ENCODE assay signal across 8 cellular contexts in genomic region chr3:38136272-38136806, GRCh38. TPM values are rescaled to one million over a fixed set of nuclear protein-coding genes. Genes with fewer than 3 reads are reported as not detected.
DNase-seq lines count a peak whose midpoint lies in the region; ATAC-seq, FAIRE-seq and TF ChIP-seq lines count a peak whose summit lies in the region.

No MANE protein-coding gene starts in this region.

- intact Hi-C loops in activated T-helper 2 cell treated with anti-CD3 and anti-CD28 coated beads, Interferon-gamma antibody, Interleukin-2, Interleukin-4, amounts not matched to agents 10 μg/mL and 5 μg/mL and 100 μg/mL, durations not matched to agents 14 hours and 24 hours and 36 hours (cut with micrococcal nuclease): loop anchor here (2.0 to 5.0 kb wide), 5 partner anchors 121 to 1144 kb away; partner anchors contain the start of genes EPM2AIP1, MLH1 and XYLB

- peak overlapping the region; percentile 85 for H3K4me3 Mint-ChIP-seq in activated T-helper 2 cell treated with anti-CD3 and anti-CD28 coated beads, Interferon-gamma antibody, Interleukin-2, Interleukin-4, amounts not matched to agents 10 μg/mL and 5 μg/mL and 100 μg/mL, durations not matched to agents 14 hours and 24 hours and 36 hours (ENCODE audit: low read depth)

- H3K27me3 ChIP-seq in BLaER1 (no peaks in the 10 kb centered on the region), iPS DF 6.9 (ENCODE audit: control insufficient read depth, insufficient read depth, low read length) (no peaks in the 10 kb centered on the region), small intestine (ENCODE audit: control insufficient read depth in 2 of 2, insufficient read depth in 2 of 2, low read length in 2 of 2) (no peaks in the 10 kb centered on the region)

- WGBS in iPS DF 6.9 (ENCODE audit: insufficient coverage, insufficient read length): no CpG with 5 or more reads among the region's 28 CpGs
- WGBS in small intestine, 3 donors: 0 to 1% (median 1%) methylated on average over 28 of the region's 28 CpGs

- H3K27ac ChIP-seq in BLaER1 (peak overlapping the region; percentile 82), iPS DF 6.9 (ENCODE audit: low read length) (no peak overlapping the region), small intestine (ENCODE audit: low read depth in 1 of 2, low read length in 1 of 2) (peak overlapping the region; percentile 83 to 86)

- H3K27ac Mint-ChIP-seq in activated T-helper 2 cell treated with anti-CD3 and anti-CD28 coated beads, Interferon-gamma antibody, Interleukin-2, Interleukin-4, amounts not matched to agents 10 μg/mL and 5 μg/mL and 100 μg/mL, durations not matched to agents 14 hours and 24 hours and 36 hours: peak overlapping the region; percentile 80

- H3K9me3 ChIP-seq in BLaER1 (no peaks in the 10 kb centered on the region), iPS DF 6.9 (ENCODE audit: control insufficient read depth, insufficient read depth, low read length) (no peaks in the 10 kb centered on the region), small intestine (ENCODE audit: control insufficient read depth, low read depth) (no peaks in the 10 kb centered on the region)

- H3K27me3 Mint-ChIP-seq in activated T-helper 2 cell treated with anti-CD3 and anti-CD28 coated beads, Interferon-gamma antibody, Interleukin-2, Interleukin-4, amounts not matched to agents 10 μg/mL and 5 μg/mL and 100 μg/mL, durations not matched to agents 14 hours and 24 hours and 36 hours (ENCODE audit: low read depth): no peaks in the 10 kb centered on the region

- peaks cover 50% of the 10 kb centered on the region for H3K36me3 Mint-ChIP-seq in activated T-helper 2 cell treated with anti-CD3 and anti-CD28 coated beads, Interferon-gamma antibody, Interleukin-2, Interleukin-4, amounts not matched to agents 10 μg/mL and 5 μg/mL and 100 μg/mL, durations not matched to agents 14 hours and 24 hours and 36 hours (ENCODE audit: low read depth)

- DNase-seq in HFF-Myc (ENCODE audit: extremely low read depth, low read depth) (no peak), iPS DF 6.9 (ENCODE audit: low read depth, low spot score) (no peak), small intestine (no peak), NCI-H128 (lab: John Stamatoyannopoulos, UW; ENCODE audit: unreplicated experiment) (no peak)
- no peak for DNase-seq in activated T-helper 2 cell treated with anti-CD3 and anti-CD28 coated beads, Interferon-gamma antibody, Interleukin-2, Interleukin-4, amounts not matched to agents 10 μg/mL and 5 μg/mL and 100 μg/mL, durations not matched to agents 14 hours and 24 hours and 36 hours (ENCODE audit: low spot score)

- peak overlapping the region; percentile 95 for H3K4me3 ChIP-seq in BLaER1
- H3K4me3 ChIP-seq in HFF-Myc (replicated peaks; ENCODE audit: low read depth, low read length): peak overlapping the region; percentile 80
- H3K4me3 ChIP-seq in iPS DF 6.9 (ENCODE audit: low read length): peak overlapping the region; percentile 99
- H3K4me3 ChIP-seq in small intestine (ENCODE audit: low read depth in 1 of 2, low read length in 2 of 2): peak overlapping the region; percentile 84 to 85

- H4K20me1 ChIP-seq in BLaER1: peaks cover 75% of the 10 kb centered on the region

- H3K9me3 Mint-ChIP-seq in activated T-helper 2 cell treated with anti-CD3 and anti-CD28 coated beads, Interferon-gamma antibody, Interleukin-2, Interleukin-4, amounts not matched to agents 10 μg/mL and 5 μg/mL and 100 μg/mL, durations not matched to agents 14 hours and 24 hours and 36 hours: no peaks in the 10 kb centered on the region

- peak overlapping the region; percentile 91 for H3K9ac ChIP-seq in BLaER1

- no peak for ATAC-seq in HG03095 (IDR thresholded peaks at IDR 0.05; ENCODE audit: unreplicated experiment)
- ATAC-seq in HG03354 (IDR thresholded peaks at IDR 0.05; ENCODE audit: poor library complexity, severe bottlenecking, unreplicated experiment): no peak

- FAIRE-seq in small intestine (lab: Jason Lieb, UNC): no peak

- H3K4me1 Mint-ChIP-seq in activated T-helper 2 cell treated with anti-CD3 and anti-CD28 coated beads, Interferon-gamma antibody, Interleukin-2, Interleukin-4, amounts not matched to agents 10 μg/mL and 5 μg/mL and 100 μg/mL, durations not matched to agents 14 hours and 24 hours and 36 hours (ENCODE audit: low read depth): peaks cover 52% of the 10 kb centered on the region

- peak overlapping the region; percentile 97 for H3K4me2 ChIP-seq in BLaER1

- H3K4me1 ChIP-seq in BLaER1 (peaks cover 54% of the 10 kb centered on the region), iPS DF 6.9 (ENCODE audit: control insufficient read depth, insufficient read depth, low read length) (peaks cover 4% of the 10 kb centered on the region; the same call in 1 of the 2 replicates), small intestine (ENCODE audit: control insufficient read depth in 2 of 2, insufficient read depth in 1 of 2, low read depth in 1 of 2, low read length in 1 of 2) (peaks cover 6 to 16% of the 10 kb centered on the region in 2 donors)

- no peak for TF ChIP-seq CTCF in HFF-Myc (IDR thresholded peaks at IDR 0.05; ENCODE audit: low read depth, low read length, missing control alignments)

- H3K36me3 ChIP-seq in BLaER1 (peaks cover 50% of the 10 kb centered on the region), iPS DF 6.9 (ENCODE audit: control insufficient read depth, insufficient read depth, low read length) (peaks cover 4% of the 10 kb centered on the region), small intestine (ENCODE audit: control insufficient read depth in 2 of 2, insufficient read depth in 2 of 2, low read length in 2 of 2) (peaks cover 0 to 5% of the 10 kb centered on the region in 2 donors)

RNA-seq across cellular contexts. Expression of gene ACAA1, which starts 0.6 kb away (rescaled TPM):
- 68.6 and 69.5 TPM in 2 replicates for total RNA-seq in activated T-helper 2 cell treated with anti-CD3 and anti-CD28 coated beads, Interferon-gamma antibody, Interleukin-2, Interleukin-4, amounts not matched to agents 10 μg/mL and 5 μg/mL and 100 μg/mL, durations not matched to agents 14 hours and 24 hours and 36 hours
- polyA plus RNA-seq in small intestine: 100 to 1,000 TPM in 2 of 3 donors, 10 to 100 TPM in 1; 59.6 to 443 (median 272) TPM

RNA-seq across cellular contexts. Expression of gene MYD88, which starts 2.1 kb away (rescaled TPM):
- 36.5 and 46.5 TPM in 2 replicates for total RNA-seq in activated T-helper 2 cell treated with anti-CD3 and anti-CD28 coated beads, Interferon-gamma antibody, Interleukin-2, Interleukin-4, amounts not matched to agents 10 μg/mL and 5 μg/mL and 100 μg/mL, durations not matched to agents 14 hours and 24 hours and 36 hours
- 10 to 100 TPM; 32.1 to 62.2 (median 51.6) TPM for polyA plus RNA-seq in small intestine

RNA-seq across cellular contexts. Expression of gene OXSR1, which starts 29.0 kb away (rescaled TPM):
- 62.2 and 65.8 TPM in 2 replicates for total RNA-seq in activated T-helper 2 cell treated with anti-CD3 and anti-CD28 coated beads, Interferon-gamma antibody, Interleukin-2, Interleukin-4, amounts not matched to agents 10 μg/mL and 5 μg/mL and 100 μg/mL, durations not matched to agents 14 hours and 24 hours and 36 hours
- 10 to 100 TPM; 15.3 to 21.5 (median 18.1) TPM for polyA plus RNA-seq in small intestine
